16 cellular contexts compared by ENCODE assay signal in the genomic region with DNA sequence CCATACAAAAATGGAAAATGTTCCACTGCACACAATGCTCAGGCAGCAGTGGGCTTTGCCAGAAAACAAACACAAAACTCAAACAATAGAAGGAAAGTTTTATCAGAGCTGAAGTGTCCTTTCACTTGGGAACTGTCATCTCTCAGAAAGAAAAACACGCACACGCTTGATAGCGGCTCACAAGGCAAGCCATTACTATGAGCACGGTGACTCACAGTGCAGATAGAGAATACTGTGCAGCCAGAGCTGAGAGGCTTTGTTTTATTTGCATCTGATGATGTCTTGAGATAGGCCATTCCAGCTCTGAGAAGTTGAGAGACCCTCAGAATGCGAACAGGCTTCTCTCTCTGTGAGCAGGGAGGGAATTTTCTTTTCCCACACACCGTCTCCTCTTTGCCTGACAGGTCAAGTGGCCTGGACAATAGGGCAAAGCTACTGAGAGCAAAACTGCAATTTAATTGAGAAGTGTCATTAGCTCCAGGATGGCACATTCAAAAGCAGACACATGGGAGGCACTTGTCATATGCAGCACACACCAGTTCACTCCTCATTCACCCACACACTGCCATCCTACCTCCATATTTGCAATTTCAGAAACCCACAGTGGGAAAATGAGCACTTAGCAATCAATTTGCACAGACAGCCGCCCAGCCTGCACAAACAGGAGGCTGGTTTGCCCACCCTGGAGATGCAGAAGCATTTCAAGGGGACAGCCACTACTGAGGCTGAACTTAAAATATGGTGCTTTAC.
DNase-seq lines count a peak whose midpoint lies in the region; ATAC-seq and TF ChIP-seq lines count a peak whose summit lies in the region.
"Had no signal": no experiment of that assay in that cellular context is flagged by ENCODE, and none has a peak within 500 bp of the region (broad histone marks: within the 10 kb centered on the region; RNA-seq: fewer than 3 reads in every experiment).

No MANE protein-coding gene starts in this region.

- 57 to 65% (median 59%) methylated on average over 7 of the region's 7 CpGs for WGBS in adrenal gland, 4 donors
- 49% methylated on average over 7 of the region's 7 CpGs for whole genome bisulfite sequencing in hepatocyte (ENCODE audit: low lambda C conversion rate, missing lambda C conversion rate)
- WGBS in trophoblast cell (ENCODE audit: extremely low coverage, insufficient coverage, insufficient read length), result no CpG with 5 or more reads among the region's 7 CpGs

- no peak overlapping the region for H2BK12ac ChIP-seq in trophoblast cell (ENCODE audit: low read length)

- H3K36me3 ChIP-seq in adrenal gland (replicated peaks in 1 of 2), result no peaks in the 10 kb centered on the region
- no peaks in the 10 kb centered on the region for H3K36me3 ChIP-seq in hepatocyte (replicated peaks; ENCODE audit: insufficient read depth, low read depth)
- H3K36me3 ChIP-seq in trophoblast cell (ENCODE audit: control insufficient read depth in 1 of 2, insufficient read depth in 2 of 2, low read length in 2 of 2), result no peaks in the 10 kb centered on the region

- H4K12ac ChIP-seq in trophoblast cell (ENCODE audit: low read depth, low read length), result no peak overlapping the region

- no peak overlapping the region for H4K91ac ChIP-seq in trophoblast cell (ENCODE audit: low read depth, low read length)

- DNase-seq in M059J (ENCODE audit: low read depth) (peak; percentile 15), adrenal gland (peak in 4 of 7 donors; percentile 18 to 32 (median 30)), hepatocyte (ENCODE audit: low spot score) (peak; percentile 38), trophoblast cell (no peak), iPS-NIHi7 (ENCODE audit: extremely low spot score) (no peak)
- DNase-seq in activated naive CD4-positive, alpha-beta T cell (lab: John Stamatoyannopoulos, UW), result no peak
- DNase-seq: Calu3; CD4-positive, alpha-beta T cell; DMS79 treated with DMSO at 0.1 percent for 48 hours; GDM1; NCI-H1048; NCI-H446; NCI-H774; PC-9 had no signal

- H3K14ac ChIP-seq in trophoblast cell (ENCODE audit: low read length), result no peak overlapping the region

- H2BK5ac ChIP-seq in trophoblast cell (ENCODE audit: low read depth, low read length, poor library complexity), result no peak overlapping the region

- H3K27ac ChIP-seq in adrenal gland (no peak overlapping the region), hepatocyte (no peak overlapping the region), trophoblast cell (ENCODE audit: low read depth, low read length) (peak overlapping the region; percentile 12)
- H3K27ac ChIP-seq: PC-9 had no signal

- H3K79me1 ChIP-seq in trophoblast cell (ENCODE audit: low read length), result peaks cover 2% of the 10 kb centered on the region

- no peaks in the 10 kb centered on the region for H3K27me3 ChIP-seq in adrenal gland
- no peaks in the 10 kb centered on the region for H3K27me3 ChIP-seq in hepatocyte
- no peaks in the 10 kb centered on the region for H3K27me3 ChIP-seq in trophoblast cell (ENCODE audit: insufficient read depth, low read length)

- H3K4me2 ChIP-seq in hepatocyte (no peak overlapping the region), trophoblast cell (ENCODE audit: low read length) (peak overlapping the region; percentile 9)
- H3K4me2 ChIP-seq: PC-9 had no signal

- H2AK5ac ChIP-seq in trophoblast cell (ENCODE audit: low read length), result no peak overlapping the region

- TF ChIP-seq POLR2A in adrenal gland (IDR thresholded peaks at IDR 0.05), result no peak

- H3K9me2 ChIP-seq in hepatocyte (replicated peaks; ENCODE audit: insufficient read depth), result no peaks in the 10 kb centered on the region

- H3K79me2 ChIP-seq in hepatocyte, result no peaks in the 10 kb centered on the region
- H3K79me2 ChIP-seq in trophoblast cell (ENCODE audit: control insufficient read depth, insufficient read depth, low read length, poor library complexity), result peaks cover 2% of the 10 kb centered on the region

- H3K4me3 ChIP-seq in adrenal gland, result no peak overlapping the region
- no peak overlapping the region for H3K4me3 ChIP-seq in hepatocyte
- no peak overlapping the region for H3K4me3 ChIP-seq in trophoblast cell (ENCODE audit: low read depth, low read length)
- H3K4me3 ChIP-seq: PC-9 had no signal

- H3K23ac ChIP-seq in trophoblast cell (ENCODE audit: low read length), result no peak overlapping the region

- H2AFZ ChIP-seq in hepatocyte (no peak overlapping the region), trophoblast cell (ENCODE audit: insufficient read depth, low read length, poor library complexity) (no peak overlapping the region)
- H2AFZ ChIP-seq: PC-9 had no signal

- no peak overlapping the region for H4K8ac ChIP-seq in trophoblast cell (ENCODE audit: low read depth, low read length)

- ATAC-seq in HG03039 (IDR thresholded peaks at IDR 0.05; ENCODE audit: unreplicated experiment), result no peak
- ATAC-seq: HCT116 had no signal

- no peak overlapping the region for H3K9ac ChIP-seq in trophoblast cell (ENCODE audit: low read length)

- H3K4me1 ChIP-seq in adrenal gland (replicated peaks in 1 of 2) (no peaks in the 10 kb centered on the region), hepatocyte (ENCODE audit: insufficient read depth) (no peaks in the 10 kb centered on the region), trophoblast cell (ENCODE audit: control insufficient read depth in 1 of 2, insufficient read depth in 2 of 2, low read length in 2 of 2) (peaks cover 2 to 9% of the 10 kb centered on the region in 2 experiments)

- H2BK120ac ChIP-seq in trophoblast cell (ENCODE audit: insufficient read depth, low read length, poor library complexity), result no peak overlapping the region

- H3K9me3 ChIP-seq in adrenal gland (replicated peaks in 1 of 3) (no peaks in the 10 kb centered on the region), hepatocyte (ENCODE audit: low read depth) (no peaks in the 10 kb centered on the region), trophoblast cell (ENCODE audit: insufficient read depth, low read depth, low read length) (no peaks in the 10 kb centered on the region)

- no peak overlapping the region for H3K18ac ChIP-seq in trophoblast cell (ENCODE audit: low read length)

- no peak overlapping the region for H3K4ac ChIP-seq in trophoblast cell (ENCODE audit: low read depth, low read length)

- no peaks in the 10 kb centered on the region for H4K20me1 ChIP-seq in hepatocyte (ENCODE audit: insufficient read depth, poor library complexity, severe bottlenecking)

- TF ChIP-seq CTCF in adrenal gland (IDR thresholded peaks at IDR 0.05), result no peak
- no peak for TF ChIP-seq CTCF in hepatocyte (IDR thresholded peaks at IDR 0.05; ENCODE audit: poor library complexity)

- intact Hi-C loops in adrenal gland (cut with DNase I), result no loop called here

Comparison
In these comparisons a context has a peak if more than half of its experiments do, and no peak if none do; other contexts are left out.
1. DNase-seq: peak in M059J (single experiment), adrenal gland (4 of 7) and hepatocyte (single experiment); none in trophoblast cell (0 of 2), iPS-NIHi7 (single experiment) and activated naive CD4-positive, alpha-beta T cell (0 of 4).